ENCODE assay signal across 1 cellular context in the genomic region with DNA sequence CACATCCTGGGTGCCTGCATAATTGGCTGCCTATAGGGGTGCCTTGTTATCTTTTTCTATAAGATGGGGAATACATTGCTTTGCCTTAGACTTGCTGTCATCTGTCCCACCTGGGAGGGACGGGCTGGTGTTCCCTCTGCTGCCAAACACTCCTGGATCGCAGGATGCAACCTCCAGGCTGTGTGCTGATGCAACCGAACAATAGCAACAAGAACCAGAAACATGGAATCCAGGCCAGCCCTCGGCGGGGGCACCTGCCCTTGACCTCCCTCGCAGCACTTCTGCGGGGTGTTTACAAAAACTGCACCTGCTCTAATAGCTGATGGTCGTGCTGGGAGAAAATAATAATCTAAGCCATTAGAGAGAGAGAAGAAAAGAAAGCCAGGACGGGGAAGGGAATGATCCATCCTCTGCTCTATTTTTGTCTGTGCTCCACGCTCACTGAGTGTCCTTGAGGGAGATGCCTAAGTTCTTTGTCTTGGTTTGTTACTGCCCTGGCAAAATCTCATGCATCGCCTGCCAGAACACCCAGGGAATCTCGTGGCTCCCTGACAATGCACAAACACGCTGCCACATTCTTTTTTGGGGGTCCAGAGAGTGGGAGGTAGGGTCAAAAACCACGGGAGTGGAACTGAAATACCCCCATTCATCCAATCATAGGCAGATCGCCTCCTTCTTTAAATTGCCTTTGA.
TF ChIP-seq lines count a peak whose summit lies in the region.

No MANE protein-coding gene starts in this region.

TF ChIP-seq in WTC11, 78 proteins besides CTCF, POLR2A, EP300 and RAD21 (continued from another document):
- no peak for TF ChIP-seq ZNF263 (CRISPR knock-in tag; IDR thresholded peaks at IDR 0.05; ENCODE audit: low read depth)
- no peak for TF ChIP-seq ZNF423 (CRISPR knock-in tag; IDR thresholded peaks at IDR 0.05)
- no peak for TF ChIP-seq TEAD1 (CRISPR knock-in tag; IDR thresholded peaks at IDR 0.05)
- no peak for TF ChIP-seq ZNF232 (CRISPR knock-in tag; IDR thresholded peaks at IDR 0.05)
- TF ChIP-seq ATF1 (CRISPR knock-in tag; IDR thresholded peaks at IDR 0.05) = no peak
- no peak for TF ChIP-seq GTF2I (CRISPR knock-in tag; conservative IDR thresholded peaks at IDR 0.05)
- TF ChIP-seq, protein P1, sequence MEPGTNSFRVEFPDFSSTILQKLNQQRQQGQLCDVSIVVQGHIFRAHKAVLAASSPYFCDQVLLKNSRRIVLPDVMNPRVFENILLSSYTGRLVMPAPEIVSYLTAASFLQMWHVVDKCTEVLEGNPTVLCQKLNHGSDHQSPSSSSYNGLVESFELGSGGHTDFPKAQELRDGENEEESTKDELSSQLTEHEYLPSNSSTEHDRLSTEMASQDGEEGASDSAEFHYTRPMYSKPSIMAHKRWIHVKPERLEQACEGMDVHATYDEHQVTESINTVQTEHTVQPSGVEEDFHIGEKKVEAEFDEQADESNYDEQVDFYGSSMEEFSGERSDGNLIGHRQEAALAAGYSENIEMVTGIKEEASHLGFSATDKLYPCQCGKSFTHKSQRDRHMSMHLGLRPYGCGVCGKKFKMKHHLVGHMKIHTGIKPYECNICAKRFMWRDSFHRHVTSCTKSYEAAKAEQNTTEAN (CRISPR knock-in tag; IDR thresholded peaks at IDR 0.05) = no peak
- no peak for TF ChIP-seq MYBL2 (CRISPR knock-in tag; IDR thresholded peaks at IDR 0.05)
